In the genomic region with DNA sequence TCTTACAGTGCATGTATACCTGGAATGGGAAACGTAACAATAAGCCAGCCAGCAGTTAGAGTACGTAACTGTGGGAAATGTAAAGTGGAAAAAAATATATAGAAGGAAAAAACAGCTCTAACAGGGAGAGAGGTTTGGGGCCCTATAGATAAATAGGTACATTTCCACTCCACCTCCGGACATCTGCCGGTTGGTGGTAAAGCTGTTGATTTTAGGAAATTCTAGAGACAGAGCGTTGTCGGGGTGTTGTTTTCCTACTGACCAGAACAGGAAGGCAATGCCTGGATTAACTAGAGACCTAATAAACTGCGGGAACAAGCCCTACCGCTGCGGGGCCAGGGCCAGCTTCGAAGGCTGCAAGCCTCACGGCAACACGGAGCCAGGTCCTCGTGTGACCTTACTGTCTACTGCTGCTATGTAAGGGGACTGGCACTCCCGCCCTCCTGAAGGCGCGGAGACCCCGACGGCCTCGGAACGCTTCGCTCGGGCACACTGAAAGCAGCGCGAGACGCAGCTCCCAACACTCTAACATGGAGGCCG, we compare ENCODE assay signal across 1 cellular context.
A peak's percentile ranks its signal among the peaks of the same experiment; 100 is the strongest.
TF ChIP-seq lines count a peak whose summit lies in the region.

No MANE protein-coding gene starts in this region.

TF ChIP-seq in liver, 16 proteins besides CTCF, POLR2A, EP300 and RAD21 (continued from another document):
- TF ChIP-seq, protein P1, sequence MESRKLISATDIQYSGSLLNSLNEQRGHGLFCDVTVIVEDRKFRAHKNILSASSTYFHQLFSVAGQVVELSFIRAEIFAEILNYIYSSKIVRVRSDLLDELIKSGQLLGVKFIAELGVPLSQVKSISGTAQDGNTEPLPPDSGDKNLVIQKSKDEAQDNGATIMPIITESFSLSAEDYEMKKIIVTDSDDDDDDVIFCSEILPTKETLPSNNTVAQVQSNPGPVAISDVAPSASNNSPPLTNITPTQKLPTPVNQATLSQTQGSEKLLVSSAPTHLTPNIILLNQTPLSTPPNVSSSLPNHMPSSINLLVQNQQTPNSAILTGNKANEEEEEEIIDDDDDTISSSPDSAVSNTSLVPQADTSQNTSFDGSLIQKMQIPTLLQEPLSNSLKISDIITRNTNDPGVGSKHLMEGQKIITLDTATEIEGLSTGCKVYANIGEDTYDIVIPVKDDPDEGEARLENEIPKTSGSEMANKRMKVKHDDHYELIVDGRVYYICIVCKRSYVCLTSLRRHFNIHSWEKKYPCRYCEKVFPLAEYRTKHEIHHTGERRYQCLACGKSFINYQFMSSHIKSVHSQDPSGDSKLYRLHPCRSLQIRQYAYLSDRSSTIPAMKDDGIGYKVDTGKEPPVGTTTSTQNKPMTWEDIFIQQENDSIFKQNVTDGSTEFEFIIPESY (IDR thresholded peaks at IDR 0.05): no peak
- peak; percentile 44 for TF ChIP-seq TAF1 (conservative IDR thresholded peaks at IDR 0.05)
- TF ChIP-seq NR2F2 (IDR thresholded peaks at IDR 0.05): peak; percentile 15
- no peak for TF ChIP-seq HNF4G (IDR thresholded peaks at IDR 0.05)
- no peak for TF ChIP-seq SP1 (IDR thresholded peaks at IDR 0.05)
- TF ChIP-seq FOXA2 (IDR thresholded peaks at IDR 0.05): no peak
- no peak for TF ChIP-seq JUND (IDR thresholded peaks at IDR 0.05)
- no peak for TF ChIP-seq GABPA (IDR thresholded peaks at IDR 0.05 in 1 of 2, conservative IDR thresholded peaks at IDR 0.05 in 1 of 2)
- no peak for TF ChIP-seq FOXA1 (IDR thresholded peaks at IDR 0.05)
- TF ChIP-seq, protein P2, sequence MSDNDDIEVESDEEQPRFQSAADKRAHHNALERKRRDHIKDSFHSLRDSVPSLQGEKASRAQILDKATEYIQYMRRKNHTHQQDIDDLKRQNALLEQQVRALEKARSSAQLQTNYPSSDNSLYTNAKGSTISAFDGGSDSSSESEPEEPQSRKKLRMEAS (IDR thresholded peaks at IDR 0.05): no peak
- no peak for TF ChIP-seq HNF4A (conservative IDR thresholded peaks at IDR 0.05)
- TF ChIP-seq, protein P3, sequence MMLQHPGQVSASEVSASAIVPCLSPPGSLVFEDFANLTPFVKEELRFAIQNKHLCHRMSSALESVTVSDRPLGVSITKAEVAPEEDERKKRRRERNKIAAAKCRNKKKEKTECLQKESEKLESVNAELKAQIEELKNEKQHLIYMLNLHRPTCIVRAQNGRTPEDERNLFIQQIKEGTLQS (IDR thresholded peaks at IDR 0.05): peak; percentile 6
TF ChIP-seq in liver: peak in this region for 3.
